29 cellular contexts compared by ENCODE assay signal in the genomic region with DNA sequence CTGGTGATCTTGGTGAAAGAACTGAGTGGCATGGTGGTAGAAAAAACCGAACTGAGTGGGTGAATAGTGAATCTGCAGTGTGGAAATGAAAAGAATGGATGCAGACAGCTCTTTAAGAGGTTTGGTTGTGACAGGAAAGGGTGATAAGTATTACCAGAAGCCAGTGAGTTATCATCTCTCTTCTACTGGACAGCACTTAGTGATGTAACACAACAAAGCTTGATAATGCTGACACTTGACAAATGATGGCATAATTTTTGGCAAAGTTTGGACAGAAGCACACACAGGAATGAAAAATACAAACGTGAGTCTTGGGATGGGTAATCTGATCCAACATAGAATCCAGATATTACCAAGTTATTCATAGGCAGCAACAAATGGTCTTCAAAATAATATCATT.
"Had no signal": no experiment of that assay in that cellular context is flagged by ENCODE, and none has a peak within 500 bp of the region (broad histone marks: within the 10 kb centered on the region; RNA-seq: fewer than 3 reads in every experiment).

No MANE protein-coding gene starts in this region.

- DNase-seq: activated B cell treated with CpG ODN at 0.5 μM for 24 hours; activated CD4-positive, alpha-beta T cell treated with anti-CD3 and anti-CD28 coated beads for 48 hours; activated CD4-positive, alpha-beta T cell treated with anti-CD3 and anti-CD28 coated beads, Interleukin-2, amount 50 U/mL, for 1 hour; activated CD4-positive, alpha-beta T cell treated with anti-CD3 and anti-CD28 coated beads, Interleukin-2, amount 50 U/mL, for 48 hours; activated CD8-positive, alpha-beta memory T cell treated with anti-CD3 and anti-CD28 coated beads for 24 hours; activated CD8-positive, alpha-beta T cell treated with anti-CD3 and anti-CD28 coated beads for 36 hours; activated effector memory CD4-positive, alpha-beta T cell treated with anti-CD3 and anti-CD28 coated beads, Interleukin-2, amount 50 U/mL, for 16 hours; activated naive CD4-positive, alpha-beta T cell treated with anti-CD3 and anti-CD28 coated beads for 36 hours; activated naive CD8-positive, alpha-beta T cell treated with anti-CD3 and anti-CD28 coated beads for 36 hours; activated naive CD8-positive, alpha-beta T cell treated with anti-CD3 and anti-CD28 coated beads, Interleukin-2, amount 50 U/mL, for 24 hours; activated T-cell treated with anti-CD3 and anti-CD28 coated beads, Interleukin-2, amount 50 U/mL, for 4 hours; adrenal gland; brain microvascular endothelial cell; caudate nucleus; cortex of kidney; dermis blood vessel endothelial cell; effector CD4-positive, alpha-beta T cell; effector memory CD8-positive, alpha-beta T cell; erythroblast; foreskin melanocyte; heart right ventricle; T-helper 2 cell; WERI-Rb-1 had no signal

- H3K27ac ChIP-seq: adrenal gland, ascending aorta, brain microvascular endothelial cell, esophagus muscularis mucosa, gastroesophageal sphincter, heart right ventricle, WERI-Rb-1 had no signal

- H3K27me3 ChIP-seq: adrenal gland, ascending aorta, brain microvascular endothelial cell, esophagus muscularis mucosa, gastroesophageal sphincter, heart right ventricle had no signal

- H3K36me3 ChIP-seq: adrenal gland, ascending aorta, brain microvascular endothelial cell, esophagus muscularis mucosa, gastroesophageal sphincter, heart right ventricle, WERI-Rb-1 had no signal

- H3K4me3 ChIP-seq: adrenal gland, ascending aorta, esophagus muscularis mucosa, gastroesophageal sphincter, heart right ventricle had no signal

- ATAC-seq: activated CD4-positive, CD25-positive, alpha-beta regulatory T cell treated with anti-CD3 and anti-CD28 coated beads, Interleukin-2, amount 50 U/mL, for 24 hours; activated CD8-positive, alpha-beta T cell treated with anti-CD3 and anti-CD28 coated beads for 36 hours; activated naive CD8-positive, alpha-beta T cell treated with anti-CD3 and anti-CD28 coated beads, Interleukin-2, amount 50 U/mL, for 24 hours; activated T-cell treated with anti-CD3 and anti-CD28 coated beads, Interleukin-2, amount 50 U/mL, for 4 hours; activated T-helper 17 cell treated with anti-CD3 and anti-CD28 coated beads, Interleukin-2, amount 50 U/mL, for 72 hours; effector memory CD8-positive, alpha-beta T cell; gastroesophageal sphincter had no signal

- H3K4me1 ChIP-seq: adrenal gland, ascending aorta, esophagus muscularis mucosa, gastroesophageal sphincter, heart right ventricle had no signal

- H3K9me3 ChIP-seq: adrenal gland, ascending aorta, esophagus muscularis mucosa, gastroesophageal sphincter, heart right ventricle had no signal

- FAIRE-seq: bronchial epithelial cell had no signal
